In the genomic region with DNA sequence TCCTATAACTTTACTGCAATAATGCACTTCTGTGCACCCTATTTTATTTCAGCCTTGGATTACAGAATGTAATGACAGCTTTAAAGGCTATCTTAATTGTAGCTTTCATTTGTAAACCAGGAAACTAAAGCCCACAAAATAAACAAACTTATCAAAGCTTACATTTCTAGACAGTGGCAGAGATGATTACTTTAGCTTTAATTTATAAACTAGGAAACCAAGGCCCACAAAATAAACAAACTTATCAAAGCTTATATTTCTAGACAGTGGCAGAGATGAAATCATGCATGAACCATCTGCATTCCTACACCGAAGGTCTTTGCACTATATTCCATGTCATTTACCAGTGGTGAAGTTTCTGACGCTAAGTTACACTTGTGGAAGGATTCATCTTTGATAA, we compare ENCODE assay signal across 30 cellular contexts.
"Had no signal": no experiment of that assay in that cellular context is flagged by ENCODE, and none has a peak within 500 bp of the region (broad histone marks: within the 10 kb centered on the region; RNA-seq: fewer than 3 reads in every experiment).

No MANE protein-coding gene starts in this region.

- H3K27ac ChIP-seq: adrenal gland, ascending aorta, gastrocnemius medialis, pancreas, prostate gland, stomach, thyroid gland, upper lobe of left lung, vagina had no signal

- H3K36me3 Mint-ChIP-seq: activated naive CD8-positive, alpha-beta T cell treated with anti-CD3 and anti-CD28 coated beads for 36 hours; naive thymus-derived CD4-positive, alpha-beta T cell had no signal

- H3K4me1 Mint-ChIP-seq: activated naive CD8-positive, alpha-beta T cell treated with anti-CD3 and anti-CD28 coated beads for 36 hours; endodermal cell; naive thymus-derived CD4-positive, alpha-beta T cell had no signal

- H3K27me3 Mint-ChIP-seq: activated naive CD8-positive, alpha-beta T cell treated with anti-CD3 and anti-CD28 coated beads for 36 hours; dendritic cell treated with granulocyte-macrophage colony-stimulating factor and Interleukin-4, amounts not matched to agents 40 ng/mL and 50 ng/mL, for 4 days; naive thymus-derived CD4-positive, alpha-beta T cell; stimulated activated naive B cell treated with anti-CD40 and anti-IgM and Interleukin-4, amounts not matched to agents 10 μg/mL and 1 μg/mL and 100 μg/mL, for 72 hours had no signal

- H3K4me3 Mint-ChIP-seq: activated naive CD4-positive, alpha-beta T cell treated with anti-CD3 and anti-CD28 coated beads for 36 hours; activated naive CD8-positive, alpha-beta T cell treated with anti-CD3 and anti-CD28 coated beads for 36 hours; dendritic cell treated with granulocyte-macrophage colony-stimulating factor and Interleukin-4, amounts not matched to agents 40 ng/mL and 50 ng/mL, for 4 days; endodermal cell; naive thymus-derived CD4-positive, alpha-beta T cell; stimulated activated naive B cell treated with anti-CD40 and anti-IgM and Interleukin-4, amounts not matched to agents 10 μg/mL and 1 μg/mL and 100 μg/mL, for 72 hours; T-helper 2 cell treated with Interferon-gamma antibody and Interleukin-4, amounts not matched to agents 5 μg/mL and 100 μg/mL, for 36 hours had no signal

- H3K27ac Mint-ChIP-seq: activated naive CD4-positive, alpha-beta T cell treated with anti-CD3 and anti-CD28 coated beads for 36 hours; activated naive CD8-positive, alpha-beta T cell treated with anti-CD3 and anti-CD28 coated beads for 36 hours; dendritic cell treated with granulocyte-macrophage colony-stimulating factor and Interleukin-4, amounts not matched to agents 40 ng/mL and 50 ng/mL, for 4 days; endodermal cell; naive thymus-derived CD4-positive, alpha-beta T cell; stimulated activated naive B cell treated with anti-CD40 and anti-IgM and Interleukin-4, amounts not matched to agents 10 μg/mL and 1 μg/mL and 100 μg/mL, for 72 hours; T-helper 2 cell treated with Interferon-gamma antibody and Interleukin-4, amounts not matched to agents 5 μg/mL and 100 μg/mL, for 36 hours had no signal

- DNase-seq: activated CD4-positive, alpha-beta T cell treated with anti-CD3 and anti-CD28 coated beads for 48 hours; activated CD4-positive, alpha-beta T cell treated with anti-CD3 and anti-CD28 coated beads, Interleukin-2, amount 50 U/mL, for 48 hours; activated CD8-positive, alpha-beta memory T cell treated with anti-CD3 and anti-CD28 coated beads for 24 hours; activated effector memory CD4-positive, alpha-beta T cell treated with anti-CD3 and anti-CD28 coated beads, Interleukin-2, amount 50 U/mL, for 16 hours; activated naive CD4-positive, alpha-beta T cell treated with anti-CD3 and anti-CD28 coated beads for 36 hours; activated naive CD8-positive, alpha-beta T cell treated with anti-CD3 and anti-CD28 coated beads for 36 hours; adrenal gland; caudate nucleus; endodermal cell; gastrocnemius medialis; glutamatergic neuron; midbrain; naive thymus-derived CD4-positive, alpha-beta T cell; pancreas; retina; stimulated activated CD4-positive, alpha-beta T cell treated with anti-CD3 and anti-CD28 coated beads, Interleukin-15, amount 100 ng/mL, for 24 hours; stimulated activated CD4-positive, alpha-beta T cell treated with anti-CD3 and anti-CD28 coated beads, Interleukin-2, amount 100 ng/mL, for 24 hours; stimulated activated naive B cell treated with anti-CD40 and anti-IgM and Interleukin-4, amounts not matched to agents 10 μg/mL and 1 μg/mL and 100 μg/mL, for 72 hours; stomach; T-helper 1 cell; thyroid gland; upper lobe of left lung had no signal

- ATAC-seq: esophagus mucosa; gastrocnemius medialis; naive thymus-derived CD4-positive, alpha-beta T cell; sciatic nerve; stimulated activated naive B cell treated with anti-CD40 and anti-IgM and Interleukin-4, amounts not matched to agents 10 μg/mL and 1 μg/mL and 100 μg/mL, for 72 hours had no signal

- H3K9me3 ChIP-seq: adrenal gland, gastrocnemius medialis, pancreas, prostate gland, thyroid gland, vagina had no signal

- H3K4me3 ChIP-seq: adrenal gland, ascending aorta, gastrocnemius medialis, pancreas, prostate gland, stomach, thyroid gland, upper lobe of left lung, vagina had no signal

- H3K4me1 ChIP-seq: adrenal gland, prostate gland, stomach, vagina had no signal

- H3K36me3 ChIP-seq: adrenal gland, ascending aorta, gastrocnemius medialis, pancreas, prostate gland, stomach, thyroid gland, upper lobe of left lung, vagina had no signal

- H3K27me3 ChIP-seq: adrenal gland, ascending aorta, gastrocnemius medialis, pancreas, stomach, thyroid gland, upper lobe of left lung, vagina had no signal

- FAIRE-seq: keratinocyte, pancreas had no signal
